ENCODE assay signal across 3 cellular contexts in the genomic region with DNA sequence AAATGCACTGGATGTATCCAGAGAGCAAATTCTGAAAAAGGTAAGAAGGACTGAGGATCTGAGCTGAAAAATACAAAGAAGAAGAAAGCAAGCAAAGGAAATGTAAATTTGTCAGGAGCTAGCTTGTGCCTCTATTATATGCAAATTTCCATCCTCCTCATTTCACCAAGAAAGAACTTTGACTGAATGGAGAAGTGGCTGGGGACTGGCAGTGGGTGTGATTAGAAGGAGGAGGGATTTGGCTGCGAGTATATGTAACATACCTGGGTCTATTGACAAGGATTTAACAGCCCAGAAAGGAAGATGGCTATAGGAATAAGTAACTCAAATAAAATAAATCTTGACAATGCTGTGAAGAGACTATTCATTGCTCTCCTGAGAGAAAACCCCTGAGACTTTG. TPM values are rescaled to one million over a fixed set of nuclear protein-coding genes. Genes with fewer than 3 reads are reported as not detected.
"Had no signal": no experiment of that assay in that cellular context is flagged by ENCODE, and none has a peak within 500 bp of the region (broad histone marks: within the 10 kb centered on the region; RNA-seq: fewer than 3 reads in every experiment).

No MANE protein-coding gene starts in this region.

- H3K4me3 ChIP-seq: GM12878 had no signal

- DNase-seq: GDM1, GF-D8 had no signal

RNA-seq across cellular contexts. Expression of gene RIT2, which starts 19.4 kb away (rescaled TPM):
- polyA plus RNA-seq: GM12878 had no signal
